Comparison of ENCODE assay signal across 8 cellular contexts in genomic region chr7:69739906-69740545, GRCh38.
A peak's percentile ranks its signal among the peaks of the same experiment; 100 is the strongest.
DNase-seq lines count a peak whose midpoint lies in the region; ATAC-seq and TF ChIP-seq lines count a peak whose summit lies in the region.

No MANE protein-coding gene starts in this region.

- H3K9ac ChIP-seq in OCI-LY3 (ENCODE audit: low read length) (no peak overlapping the region), MM.1S (ENCODE audit: low read length) (no peak overlapping the region)

- no peaks in the 10 kb centered on the region for H3K27me3 Mint-ChIP-seq in activated T-helper 2 cell treated with anti-CD3 and anti-CD28 coated beads, Interferon-gamma antibody, Interleukin-2, Interleukin-4, amounts not matched to agents 10 μg/mL and 5 μg/mL and 100 μg/mL, durations not matched to agents 14 hours and 24 hours and 36 hours (ENCODE audit: low read depth)

- peak; percentile 40 for ATAC-seq in GM18867 (IDR thresholded peaks at IDR 0.05; ENCODE audit: unreplicated experiment)
- ATAC-seq in HG02840 (IDR thresholded peaks at IDR 0.05; ENCODE audit: low FRiP score, unreplicated experiment), result peak; percentile 27
- peak; percentile 35 for ATAC-seq in left lobe of liver

- H3K4me3 Mint-ChIP-seq in activated T-helper 2 cell treated with anti-CD3 and anti-CD28 coated beads, Interferon-gamma antibody, Interleukin-2, Interleukin-4, amounts not matched to agents 10 μg/mL and 5 μg/mL and 100 μg/mL, durations not matched to agents 14 hours and 24 hours and 36 hours (ENCODE audit: low read depth), result no peak overlapping the region

- intact Hi-C loops in activated T-helper 2 cell treated with anti-CD3 and anti-CD28 coated beads, Interferon-gamma antibody, Interleukin-2, Interleukin-4, amounts not matched to agents 10 μg/mL and 5 μg/mL and 100 μg/mL, durations not matched to agents 14 hours and 24 hours and 36 hours (cut with micrococcal nuclease), result no loop called here

- peak overlapping the region; percentile 51 for H3K4me2 ChIP-seq in OCI-LY3 (ENCODE audit: low read length)
- H3K4me2 ChIP-seq in MM.1S (ENCODE audit: low read depth, low read length), result no peak overlapping the region

- no peaks in the 10 kb centered on the region for H3K9me2 ChIP-seq in MM.1S (replicated peaks; ENCODE audit: insufficient read depth, low read length)

- H3K79me2 ChIP-seq in OCI-LY3 (ENCODE audit: low read length), result no peaks in the 10 kb centered on the region
- H3K79me2 ChIP-seq in MM.1S (ENCODE audit: low read length), result no peaks in the 10 kb centered on the region

- DNase-seq in left lobe of liver (ENCODE audit: low spot score) (no peak), MM.1S (no peak), DMS114 treated with DMSO at 0.1 percent for 48 hours (lab: John Stamatoyannopoulos, UW; ENCODE audit: unreplicated experiment) (no peak), iPS-NIHi7 (ENCODE audit: extremely low spot score) (no peak)
- DNase-seq in activated T-helper 2 cell treated with anti-CD3 and anti-CD28 coated beads, Interferon-gamma antibody, Interleukin-2, Interleukin-4, amounts not matched to agents 10 μg/mL and 5 μg/mL and 100 μg/mL, durations not matched to agents 14 hours and 24 hours and 36 hours (ENCODE audit: low spot score), result no peak

- H3K27me3 ChIP-seq in OCI-LY3 (ENCODE audit: low read depth, low read length) (peaks cover 46% of the 10 kb centered on the region), MM.1S (replicated peaks; ENCODE audit: insufficient read depth, low read length) (no peaks in the 10 kb centered on the region)

- no peaks in the 10 kb centered on the region for H3K36me3 Mint-ChIP-seq in activated T-helper 2 cell treated with anti-CD3 and anti-CD28 coated beads, Interferon-gamma antibody, Interleukin-2, Interleukin-4, amounts not matched to agents 10 μg/mL and 5 μg/mL and 100 μg/mL, durations not matched to agents 14 hours and 24 hours and 36 hours (ENCODE audit: low read depth)

- TF ChIP-seq CTCF in OCI-LY3 (IDR thresholded peaks at IDR 0.05; ENCODE audit: low read depth, low read length), result no peak
- TF ChIP-seq CTCF in MM.1S (IDR thresholded peaks at IDR 0.05; ENCODE audit: low read length), result no peak

- H2AFZ ChIP-seq in OCI-LY3 (ENCODE audit: low read depth, low read length), result no peak overlapping the region
- no peak overlapping the region for H2AFZ ChIP-seq in MM.1S (ENCODE audit: low read length)

- no peaks in the 10 kb centered on the region for H3K9me3 Mint-ChIP-seq in activated T-helper 2 cell treated with anti-CD3 and anti-CD28 coated beads, Interferon-gamma antibody, Interleukin-2, Interleukin-4, amounts not matched to agents 10 μg/mL and 5 μg/mL and 100 μg/mL, durations not matched to agents 14 hours and 24 hours and 36 hours

- no peaks in the 10 kb centered on the region for H3K9me3 ChIP-seq in OCI-LY3 (ENCODE audit: insufficient read depth, low read length)
- H3K9me3 ChIP-seq in MM.1S (replicated peaks; ENCODE audit: insufficient read depth, low read length), result no peaks in the 10 kb centered on the region

- H3K4me1 ChIP-seq in OCI-LY3 (ENCODE audit: low read length) (peaks cover 27% of the 10 kb centered on the region), MM.1S (ENCODE audit: low read length) (0 out of 2 replicates have a peak, but pooled peaks cover 8% of the 10 kb centered on the region)

- H3K4me1 Mint-ChIP-seq in activated T-helper 2 cell treated with anti-CD3 and anti-CD28 coated beads, Interferon-gamma antibody, Interleukin-2, Interleukin-4, amounts not matched to agents 10 μg/mL and 5 μg/mL and 100 μg/mL, durations not matched to agents 14 hours and 24 hours and 36 hours (ENCODE audit: low read depth), result no peaks in the 10 kb centered on the region

- H3K27ac ChIP-seq in OCI-LY3 (ENCODE audit: low read length), result no peak overlapping the region
- H3K27ac ChIP-seq in MM.1S (ENCODE audit: low read length), result no peak overlapping the region

- no peak overlapping the region for H3K27ac Mint-ChIP-seq in activated T-helper 2 cell treated with anti-CD3 and anti-CD28 coated beads, Interferon-gamma antibody, Interleukin-2, Interleukin-4, amounts not matched to agents 10 μg/mL and 5 μg/mL and 100 μg/mL, durations not matched to agents 14 hours and 24 hours and 36 hours

- no peaks in the 10 kb centered on the region for H3F3A ChIP-seq in MM.1S (ENCODE audit: insufficient read depth, low read length)

- H3K4me3 ChIP-seq in OCI-LY3 (ENCODE audit: low read length) (0 out of 2 replicates have a peak overlapping the region, but pooled peaks have one; percentile 19), MM.1S (ENCODE audit: low read length) (no peak overlapping the region)

- peaks cover 6% of the 10 kb centered on the region for H4K20me1 ChIP-seq in OCI-LY3 (ENCODE audit: insufficient read depth, low read length)
- no peaks in the 10 kb centered on the region for H4K20me1 ChIP-seq in MM.1S (ENCODE audit: insufficient read depth, low read length)

- no peaks in the 10 kb centered on the region for H3K36me3 ChIP-seq in OCI-LY3 (replicated peaks; ENCODE audit: low read depth, low read length)
- H3K36me3 ChIP-seq in MM.1S (replicated peaks; ENCODE audit: insufficient read depth, low read length), result no peaks in the 10 kb centered on the region
